ENCODE assay signal across 8 cellular contexts in the genomic region with DNA sequence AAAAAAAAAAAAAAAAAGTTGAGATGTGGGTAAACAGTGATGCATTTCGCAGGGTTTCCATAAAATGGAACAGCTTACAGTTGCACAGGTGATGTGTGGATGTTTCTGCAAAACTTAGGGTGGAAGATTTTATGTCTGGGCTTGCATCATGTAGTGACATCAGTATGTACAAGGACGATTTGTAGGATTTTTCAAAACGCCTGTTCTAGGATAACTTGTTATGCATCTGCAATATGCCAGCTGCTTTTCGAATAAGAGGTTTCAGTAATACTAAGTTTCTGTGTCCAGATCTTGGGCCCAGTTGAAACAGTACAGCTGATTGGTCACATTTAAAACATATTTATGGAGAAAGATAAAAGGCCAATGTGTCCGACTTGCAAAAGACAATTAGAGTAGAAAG. TPM values are rescaled to one million over a fixed set of nuclear protein-coding genes. Genes with fewer than 3 reads are reported as not detected.
DNase-seq lines count a peak whose midpoint lies in the region; ATAC-seq and TF ChIP-seq lines count a peak whose summit lies in the region.

No MANE protein-coding gene starts in this region.

- H3K27me3 ChIP-seq in parathyroid adenoma (ENCODE audit: control insufficient read depth, insufficient read depth, low read length) = no peaks in the 10 kb centered on the region

- H2AFZ ChIP-seq in parathyroid adenoma = no peak overlapping the region

- H3K36me3 Mint-ChIP-seq in activated T-cell treated with anti-CD3 and anti-CD28 coated beads, Interleukin-2, amount 50 U/mL, for 4 hours (ENCODE audit: insufficient read depth) = peaks cover 5% of the 10 kb centered on the region

- H3K4me3 ChIP-seq in epithelial cell of proximal tubule (ENCODE audit: low read depth, low read length) (peak overlapping the region; percentile 72), parathyroid adenoma (ENCODE audit: low read depth, low read length) (peak overlapping the region; percentile 82)

- TF ChIP-seq CTCF in epithelial cell of proximal tubule (conservative IDR thresholded peaks at IDR 0.05; ENCODE audit: low read depth, low read length) = no peak
- no peak for TF ChIP-seq CTCF in parathyroid adenoma (IDR thresholded peaks at IDR 0.05)

- peak overlapping the region; percentile 91 for H3K4me2 ChIP-seq in parathyroid adenoma (ENCODE audit: low read length)

- H3K9me3 ChIP-seq in parathyroid adenoma (ENCODE audit: control insufficient read depth, low read length) = no peaks in the 10 kb centered on the region

- peaks cover 56% of the 10 kb centered on the region for H3K4me1 Mint-ChIP-seq in activated T-cell treated with anti-CD3 and anti-CD28 coated beads, Interleukin-2, amount 50 U/mL, for 4 hours (ENCODE audit: low read depth)

- H3K27ac ChIP-seq in parathyroid adenoma = no peak overlapping the region

- H3K4me1 ChIP-seq in parathyroid adenoma = no peaks in the 10 kb centered on the region

- DNase-seq in activated T-cell treated with anti-CD3 and anti-CD28 coated beads, Interleukin-2, amount 50 U/mL, for 4 hours = no peak
- DNase-seq in activated T-cell treated with anti-CD3 and anti-CD28 coated beads, Interleukin-2, amount 50 U/mL, for 48 hours = no peak
- peak; percentile 73 for DNase-seq in RKO (ENCODE audit: low spot score)
- DNase-seq in epithelial cell of proximal tubule (ENCODE audit: low read depth) = no peak
- no peak for DNase-seq in activated CD4-positive, alpha-beta T cell treated with anti-CD3 and anti-CD28 coated beads for 1 hour
- no peak for DNase-seq in NCI-H128 (lab: John Stamatoyannopoulos, UW; ENCODE audit: unreplicated experiment)

- H3K9me3 Mint-ChIP-seq in activated T-cell treated with anti-CD3 and anti-CD28 coated beads, Interleukin-2, amount 50 U/mL, for 4 hours = no peaks in the 10 kb centered on the region

- peaks cover 26% of the 10 kb centered on the region for H3K79me2 ChIP-seq in parathyroid adenoma

- ATAC-seq in activated T-cell treated with anti-CD3 and anti-CD28 coated beads, Interleukin-2, amount 50 U/mL, for 4 hours = no peak
- ATAC-seq in GM21390 (IDR thresholded peaks at IDR 0.05; ENCODE audit: unreplicated experiment) = no peak

- no peaks in the 10 kb centered on the region for H3K27me3 Mint-ChIP-seq in activated T-cell treated with anti-CD3 and anti-CD28 coated beads, Interleukin-2, amount 50 U/mL, for 4 hours (ENCODE audit: low read depth)

- H3K36me3 ChIP-seq in parathyroid adenoma (ENCODE audit: control insufficient read depth, insufficient read depth, low read length) = no peaks in the 10 kb centered on the region

- peak overlapping the region; percentile 90 for H3K4me3 Mint-ChIP-seq in activated T-cell treated with anti-CD3 and anti-CD28 coated beads, Interleukin-2, amount 50 U/mL, for 4 hours

- H3K9ac ChIP-seq in parathyroid adenoma = no peak overlapping the region

RNA-seq across cellular contexts. Expression of a gene that starts 1.2 kb away (rescaled TPM):
- 10 to 100 TPM; 19.3 to 20.4 (median 19.3) TPM for total RNA-seq in activated T-cell treated with anti-CD3 and anti-CD28 coated beads, Interleukin-2, amount 50 U/mL, for 4 hours
- total RNA-seq in epithelial cell of proximal tubule = 6.4 and 9.6 TPM in 2 replicates
